13 cellular contexts compared by ENCODE assay signal in the genomic region with DNA sequence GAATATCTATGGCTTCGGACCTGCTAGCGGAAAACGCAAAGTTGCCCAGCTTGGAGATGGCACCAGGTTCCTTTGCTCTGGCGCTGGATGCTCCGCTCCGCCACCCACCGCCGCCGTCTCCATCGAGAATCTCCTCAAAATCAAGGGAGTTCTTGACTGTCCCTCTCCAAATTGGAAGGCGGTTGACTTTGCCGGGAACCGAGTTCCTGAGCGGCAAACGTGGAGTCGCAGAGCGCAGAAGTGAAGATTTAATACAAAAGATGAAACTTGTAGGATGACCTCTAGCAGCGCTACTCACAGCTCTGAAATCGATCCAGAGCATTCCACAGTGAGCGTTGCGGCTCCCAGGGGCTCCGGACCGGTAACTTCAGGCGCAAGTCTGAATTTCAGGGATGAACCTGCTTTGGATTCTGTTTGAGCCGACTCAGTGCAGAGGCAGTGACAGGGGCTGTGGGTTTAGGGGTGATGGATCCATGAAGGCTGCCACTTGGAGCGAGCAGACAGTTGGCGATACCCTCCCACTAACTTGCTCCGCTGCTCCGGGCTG. TPM values are rescaled to one million over a fixed set of nuclear protein-coding genes. Genes with fewer than 3 reads are reported as not detected.
DNase-seq lines count a peak whose midpoint lies in the region; ATAC-seq, FAIRE-seq and TF ChIP-seq lines count a peak whose summit lies in the region.
"Had no signal": no experiment of that assay in that cellular context is flagged by ENCODE, and none has a peak within 500 bp of the region (broad histone marks: within the 10 kb centered on the region; RNA-seq: fewer than 3 reads in every experiment).

No MANE protein-coding gene starts in this region.

- no peak overlapping the region for H3K9ac ChIP-seq in kidney (ENCODE audit: low read length in 2 of 2)

- peaks cover 0 to 3% of the 10 kb centered on the region in 2 donors for H3K4me1 ChIP-seq in kidney (ENCODE audit: control insufficient read depth in 1 of 2, insufficient read depth in 1 of 2, low read depth in 1 of 2, low read length in 2 of 2)
- peaks cover 12 to 37% (median 21%) of the 10 kb centered on the region in 4 donors for H3K4me1 ChIP-seq in upper lobe of left lung

- peak overlapping the region; percentile 72 to 73 for H3K4me3 ChIP-seq in kidney (ENCODE audit: low read length in 2 of 2)
- H3K4me3 ChIP-seq in upper lobe of left lung: peak overlapping the region in 3 of 4 donors; percentile 22 to 45 (median 35)
- H3K4me3 ChIP-seq: right atrium auricular region had no signal

- H3K27ac ChIP-seq in kidney (ENCODE audit: low read depth in 2 of 2, low read length in 2 of 2) (no peak overlapping the region), upper lobe of left lung (no peak overlapping the region)
- H3K27ac ChIP-seq: right atrium auricular region had no signal

- no peaks in the 10 kb centered on the region for H3K36me3 Mint-ChIP-seq in brain
- H3K36me3 Mint-ChIP-seq in osteocyte (ENCODE audit: unreplicated experiment): no peaks in the 10 kb centered on the region

- H3K4me3 Mint-ChIP-seq in brain (peak overlapping the region; percentile 92 to 98 (median 94)), osteocyte (ENCODE audit: unreplicated experiment) (no peak overlapping the region)
- H3K4me3 Mint-ChIP-seq: T-helper 1 cell treated with Interleukin-12 subunit alpha and Interleukin-12 subunit beta and Interleukin-4 antibody, amounts not matched to agents 30 μg/mL and 1 μg/mL, for 36 hours had no signal

- no peaks in the 10 kb centered on the region for H3K9me3 ChIP-seq in kidney (ENCODE audit: control insufficient read depth in 1 of 2, low read length in 2 of 2)
- no peaks in the 10 kb centered on the region for H3K9me3 ChIP-seq in upper lobe of left lung
- H3K9me3 ChIP-seq: right atrium auricular region had no signal

- peaks cover 0 to 35% (median 16%) of the 10 kb centered on the region in 4 donors for H3K27me3 ChIP-seq in upper lobe of left lung

- ATAC-seq in upper lobe of left lung (ENCODE audit: low FRiP score in 2 of 2) (no peak), GM21737 (IDR thresholded peaks at IDR 0.05; ENCODE audit: unreplicated experiment) (no peak)

- WGBS in upper lobe of left lung, 2 donors: 6 to 7% methylated on average over 23 to 29 of the region's 29 CpGs

- H3K9me3 Mint-ChIP-seq in brain (peaks cover 0 to 5% (median 0%) of the 10 kb centered on the region in 5 experiments), osteocyte (ENCODE audit: unreplicated experiment) (no peaks in the 10 kb centered on the region)
- H3K9me3 Mint-ChIP-seq: T-helper 1 cell treated with Interleukin-12 subunit alpha and Interleukin-12 subunit beta and Interleukin-4 antibody, amounts not matched to agents 30 μg/mL and 1 μg/mL, for 36 hours had no signal

- peaks cover 27% of the 10 kb centered on the region for H3K4me1 Mint-ChIP-seq in brain
- H3K4me1 Mint-ChIP-seq in osteocyte (ENCODE audit: unreplicated experiment): peaks cover 13% of the 10 kb centered on the region

- TF ChIP-seq CTCF in brain (conservative IDR thresholded peaks at IDR 0.05) (no peak), kidney (IDR thresholded peaks at IDR 0.05; ENCODE audit: borderline replicate concordance, extremely low read depth, insufficient read depth) (no peak), upper lobe of left lung (IDR thresholded peaks at IDR 0.05) (no peak), osteocyte (IDR thresholded peaks at IDR 0.05) (no peak)

- peak overlapping the region in 2 of 5 experiments; percentile 80 to 85 for H3K27ac Mint-ChIP-seq in brain
- no peak overlapping the region for H3K27ac Mint-ChIP-seq in osteocyte (ENCODE audit: unreplicated experiment)
- H3K27ac Mint-ChIP-seq: T-helper 1 cell treated with Interleukin-12 subunit alpha and Interleukin-12 subunit beta and Interleukin-4 antibody, amounts not matched to agents 30 μg/mL and 1 μg/mL, for 36 hours had no signal

- DNase-seq in NCI-H524 (lab: John Stamatoyannopoulos, UW): peak; percentile 33 to 61
- DNase-seq in NCI-H524 treated with DMSO at 0.1 percent for 48 hours (lab: John Stamatoyannopoulos, UW): no peak
- no peak for DNase-seq in kidney
- peak in 1 of 2 donors; percentile 46 for DNase-seq in upper lobe of left lung
- no peak for DNase-seq in stimulated activated CD8-positive, alpha-beta memory T cell treated with anti-CD3 and anti-CD28 coated beads, Interleukin-4, amount 100 ng/mL, for 48 hours
- DNase-seq in osteocyte (ENCODE audit: extremely low spot score, unreplicated experiment): no peak
- DNase-seq: AML-193, cerebellar nuclear complex had no signal

- intact Hi-C loops in kidney (cut with DNase I): no loop called here

- H3K36me3 ChIP-seq in kidney (ENCODE audit: control insufficient read depth in 1 of 2, insufficient read depth in 2 of 2, low read length in 2 of 2) (no peaks in the 10 kb centered on the region), upper lobe of left lung (no peaks in the 10 kb centered on the region)
- H3K36me3 ChIP-seq: right atrium auricular region had no signal

- FAIRE-seq in kidney (lab: Jason Lieb, UNC): no peak
- FAIRE-seq: GM12891 had no signal

- no peak for TF ChIP-seq POLR2A in upper lobe of left lung (IDR thresholded peaks at IDR 0.05)

- TF ChIP-seq EP300 in upper lobe of left lung (IDR thresholded peaks at IDR 0.05): no peak

- H3K27me3 Mint-ChIP-seq in brain (peaks cover 79% of the 10 kb centered on the region), osteocyte (ENCODE audit: unreplicated experiment) (peaks cover 68% of the 10 kb centered on the region)

RNA-seq across cellular contexts. Expression of a gene that starts 1.4 kb away (rescaled TPM):
- polyA plus RNA-seq in brain (ENCODE audit: insufficient read depth, low read depth, low replicate concordance) (5.6 TPM), kidney (ENCODE audit: insufficient read depth, low read depth, low replicate concordance) (0.92 TPM)
- total RNA-seq in kidney (0.38 TPM), upper lobe of left lung (not detected), osteocyte (not detected in 2 replicates)
- total RNA-seq: right atrium auricular region had no signal

Comparison
In these comparisons a context has a peak if more than half of its experiments do, and no peak if none do; other contexts are left out.
1. DNase-seq: peak in NCI-H524 (2 of 2); none in NCI-H524 treated with DMSO at 0.1 percent for 48 hours (single experiment), kidney (single experiment), stimulated activated CD8-positive, alpha-beta memory T cell treated with anti-CD3 and anti-CD28 coated beads, Interleukin-4, amount 100 ng/mL, for 48 hours (single experiment) and osteocyte (single experiment).